34 cellular contexts compared by ENCODE assay signal in genomic region chr9:71237051-71237450, GRCh38.
"Had no signal": no experiment of that assay in that cellular context is flagged by ENCODE, and none has a peak within 500 bp of the region (broad histone marks: within the 10 kb centered on the region; RNA-seq: fewer than 3 reads in every experiment).

No MANE protein-coding gene starts in this region.

- H3K27me3 ChIP-seq: MG63 had no signal

- DNase-seq: Karpas-422, Kasumi-1, MG63, MM.1S, MV-4-11, NCI-H1048, NCI-H1092, NCI-H1092 treated with DMSO at 0.1 percent for 48 hours, NCI-H1105, NCI-H1105 treated with DMSO at 0.1 percent for 48 hours, NCI-H1417, NCI-H1417 treated with DMSO at 0.1 percent for 48 hours, NCI-H1436, NCI-H1436 treated with DMSO at 0.1 percent for 48 hours, NCI-H146, NCI-H1694, NCI-H1694 treated with DMSO at 0.1 percent for 48 hours, NCI-H187, NCI-H187 treated with DMSO at 0.1 percent for 48 hours, NCI-H1930, NCI-H2029, NCI-H2029 treated with DMSO at 0.1 percent for 48 hours, NCI-H2081, NCI-H2081 treated with DMSO at 0.1 percent for 48 hours, NCI-H2107, NCI-H2171, NCI-H2171 treated with DMSO at 0.1 percent for 48 hours, NCI-H2227 treated with DMSO at 0.1 percent for 48 hours, NCI-H226, NCI-H345, NCI-H446, NCI-H446 treated with DMSO at 0.1 percent for 48 hours, NCI-H510A, NCI-H510A treated with DMSO at 0.1 percent for 48 hours had no signal

- H3K9me3 ChIP-seq: MG63 had no signal

- H3K36me3 ChIP-seq: MG63 had no signal

- H3K4me3 ChIP-seq: MG63 had no signal
